In the genomic region with DNA sequence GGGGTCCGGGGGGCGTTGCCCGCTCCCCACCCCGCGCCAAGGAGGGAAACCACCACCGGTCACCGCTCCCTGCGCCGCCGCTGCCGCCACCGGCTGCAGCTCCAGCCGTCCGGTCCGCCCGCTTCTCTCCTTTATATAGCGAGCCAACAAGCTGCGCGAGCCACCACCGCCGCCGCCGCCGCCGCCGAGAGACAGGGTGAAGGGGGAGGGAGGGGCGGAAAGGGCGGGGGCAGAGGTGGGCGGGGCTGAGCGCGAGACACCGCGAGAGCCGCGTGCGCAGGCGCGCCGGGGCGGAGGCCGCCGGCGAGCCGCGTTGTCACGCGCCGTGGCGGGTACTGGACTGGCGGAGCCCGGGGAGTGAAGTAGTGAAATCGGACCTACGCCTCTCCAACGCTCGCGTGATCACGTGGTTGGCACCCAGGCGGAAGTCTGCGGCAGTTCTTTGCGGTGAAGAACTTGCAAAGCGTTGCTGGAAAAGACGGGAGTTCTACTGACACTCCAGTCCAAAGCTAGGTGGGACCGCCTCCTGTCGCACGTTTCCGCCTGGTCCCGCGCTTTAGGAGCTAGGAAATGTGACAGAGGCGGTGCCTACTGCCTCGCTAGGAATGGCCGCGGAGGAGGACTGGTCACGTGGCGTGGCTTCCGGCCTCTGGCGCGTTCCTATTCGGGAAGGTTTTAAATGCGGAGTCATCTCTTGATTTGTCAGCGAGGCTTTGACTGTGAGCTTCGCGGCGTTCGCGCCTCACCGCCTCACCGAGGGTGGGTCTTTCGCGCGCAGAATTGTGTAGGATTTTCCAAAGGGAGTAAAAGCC, we compare ENCODE assay signal across 1 cellular context.
TF ChIP-seq lines count a peak whose summit lies in the region.

GTF2A1 (minus strand) TSS at position 193 of the 812 bp plus-strand sequence. CDS start 441 bp downstream, outside the sequence.

TF ChIP-seq in WTC11, 78 proteins besides CTCF, POLR2A, EP300 and RAD21 (continued from another document and continues in another):
- TF ChIP-seq ARID4B (CRISPR knock-in tag; IDR thresholded peaks at IDR 0.05; ENCODE audit: borderline replicate concordance) (no peak; the same call in 1 of the 2 replicates), ETV6 (CRISPR knock-in tag; IDR thresholded peaks at IDR 0.05) (peak; percentile 69; the same call in 1 of the 2 replicates), SOX15 (CRISPR knock-in tag; IDR thresholded peaks at IDR 0.05) (0 out of 2 replicates have a peak, but pooled peaks have one; percentile 77), GTF2I (CRISPR knock-in tag; conservative IDR thresholded peaks at IDR 0.05) (no peak), ZNF416 (CRISPR knock-in tag; IDR thresholded peaks at IDR 0.05) (peak; percentile 95), ELF4 (CRISPR knock-in tag; IDR thresholded peaks at IDR 0.05; ENCODE audit: low read depth) (no peak), ZNF138 (CRISPR knock-in tag; conservative IDR thresholded peaks at IDR 0.05) (peak; percentile 82; the same call in 1 of the 2 replicates), NFATC4 (CRISPR knock-in tag; IDR thresholded peaks at IDR 0.05) (peak; percentile 90), RORB (CRISPR knock-in tag; IDR thresholded peaks at IDR 0.05) (peak; percentile 90; the same call in 1 of the 2 replicates), ZNF281 (CRISPR knock-in tag; IDR thresholded peaks at IDR 0.05) (peak; percentile 51; the same call in 1 of the 2 replicates), PRRX2 (CRISPR knock-in tag; IDR thresholded peaks at IDR 0.05) (peak; percentile 32; the same call in 1 of the 2 replicates), ZNF423 (CRISPR knock-in tag; IDR thresholded peaks at IDR 0.05) (no peak), KAT7 (CRISPR knock-in tag; IDR thresholded peaks at IDR 0.05; ENCODE audit: borderline replicate concordance) (no peak), ZNF396 (CRISPR knock-in tag; IDR thresholded peaks at IDR 0.05; ENCODE audit: borderline replicate concordance) (no peak), NR1H2 (CRISPR knock-in tag; IDR thresholded peaks at IDR 0.05) (no peak), IRF2 (CRISPR knock-in tag; IDR thresholded peaks at IDR 0.05; ENCODE audit: borderline replicate concordance, low read depth) (no peak), ATF1 (CRISPR knock-in tag; IDR thresholded peaks at IDR 0.05) (peak; percentile 31; the same call in 1 of the 2 replicates), ZNF121 (CRISPR knock-in tag; IDR thresholded peaks at IDR 0.05) (no peak), GRHL2 (CRISPR knock-in tag; IDR thresholded peaks at IDR 0.05; ENCODE audit: insufficient replicate concordance, severe bottlenecking) (no peak), ZBTB21 (CRISPR knock-in tag; IDR thresholded peaks at IDR 0.05; ENCODE audit: borderline replicate concordance) (no peak; the same call in 1 of the 2 replicates), ATF3 (CRISPR knock-in tag; conservative IDR thresholded peaks at IDR 0.05) (no peak), EMX1 (CRISPR knock-in tag; IDR thresholded peaks at IDR 0.05) (peak; percentile 83), USF1 (CRISPR knock-in tag; IDR thresholded peaks at IDR 0.05) (peak; percentile 99), ZNF219 (CRISPR knock-in tag; IDR thresholded peaks at IDR 0.05; ENCODE audit: borderline replicate concordance) (no peak), CREB1 (CRISPR knock-in tag; IDR thresholded peaks at IDR 0.05) (no peak), ERG (CRISPR knock-in tag; IDR thresholded peaks at IDR 0.05) (peak; percentile 84)
- TF ChIP-seq, protein P1, sequence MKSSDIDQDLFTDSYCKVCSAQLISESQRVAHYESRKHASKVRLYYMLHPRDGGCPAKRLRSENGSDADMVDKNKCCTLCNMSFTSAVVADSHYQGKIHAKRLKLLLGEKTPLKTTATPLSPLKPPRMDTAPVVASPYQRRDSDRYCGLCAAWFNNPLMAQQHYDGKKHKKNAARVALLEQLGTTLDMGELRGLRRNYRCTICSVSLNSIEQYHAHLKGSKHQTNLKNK (CRISPR knock-in tag; IDR thresholded peaks at IDR 0.05) = peak; percentile 92
- TF ChIP-seq, protein P2, sequence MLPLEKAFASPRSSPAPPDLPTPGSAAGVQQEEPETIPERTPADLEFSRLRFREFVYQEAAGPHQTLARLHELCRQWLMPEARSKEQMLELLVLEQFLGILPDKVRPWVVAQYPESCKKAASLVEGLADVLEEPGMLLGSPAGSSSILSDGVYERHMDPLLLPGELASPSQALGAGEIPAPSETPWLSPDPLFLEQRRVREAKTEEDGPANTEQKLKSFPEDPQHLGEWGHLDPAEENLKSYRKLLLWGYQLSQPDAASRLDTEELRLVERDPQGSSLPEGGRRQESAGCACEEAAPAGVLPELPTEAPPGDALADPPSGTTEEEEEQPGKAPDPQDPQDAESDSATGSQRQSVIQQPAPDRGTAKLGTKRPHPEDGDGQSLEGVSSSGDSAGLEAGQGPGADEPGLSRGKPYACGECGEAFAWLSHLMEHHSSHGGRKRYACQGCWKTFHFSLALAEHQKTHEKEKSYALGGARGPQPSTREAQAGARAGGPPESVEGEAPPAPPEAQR (CRISPR knock-in tag; IDR thresholded peaks at IDR 0.05) = no peak
- TF ChIP-seq, protein P3, sequence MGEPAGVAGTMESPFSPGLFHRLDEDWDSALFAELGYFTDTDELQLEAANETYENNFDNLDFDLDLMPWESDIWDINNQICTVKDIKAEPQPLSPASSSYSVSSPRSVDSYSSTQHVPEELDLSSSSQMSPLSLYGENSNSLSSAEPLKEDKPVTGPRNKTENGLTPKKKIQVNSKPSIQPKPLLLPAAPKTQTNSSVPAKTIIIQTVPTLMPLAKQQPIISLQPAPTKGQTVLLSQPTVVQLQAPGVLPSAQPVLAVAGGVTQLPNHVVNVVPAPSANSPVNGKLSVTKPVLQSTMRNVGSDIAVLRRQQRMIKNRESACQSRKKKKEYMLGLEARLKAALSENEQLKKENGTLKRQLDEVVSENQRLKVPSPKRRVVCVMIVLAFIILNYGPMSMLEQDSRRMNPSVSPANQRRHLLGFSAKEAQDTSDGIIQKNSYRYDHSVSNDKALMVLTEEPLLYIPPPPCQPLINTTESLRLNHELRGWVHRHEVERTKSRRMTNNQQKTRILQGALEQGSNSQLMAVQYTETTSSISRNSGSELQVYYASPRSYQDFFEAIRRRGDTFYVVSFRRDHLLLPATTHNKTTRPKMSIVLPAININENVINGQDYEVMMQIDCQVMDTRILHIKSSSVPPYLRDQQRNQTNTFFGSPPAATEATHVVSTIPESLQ (CRISPR knock-in tag; IDR thresholded peaks at IDR 0.05) = no peak
- TF ChIP-seq, protein P4, sequence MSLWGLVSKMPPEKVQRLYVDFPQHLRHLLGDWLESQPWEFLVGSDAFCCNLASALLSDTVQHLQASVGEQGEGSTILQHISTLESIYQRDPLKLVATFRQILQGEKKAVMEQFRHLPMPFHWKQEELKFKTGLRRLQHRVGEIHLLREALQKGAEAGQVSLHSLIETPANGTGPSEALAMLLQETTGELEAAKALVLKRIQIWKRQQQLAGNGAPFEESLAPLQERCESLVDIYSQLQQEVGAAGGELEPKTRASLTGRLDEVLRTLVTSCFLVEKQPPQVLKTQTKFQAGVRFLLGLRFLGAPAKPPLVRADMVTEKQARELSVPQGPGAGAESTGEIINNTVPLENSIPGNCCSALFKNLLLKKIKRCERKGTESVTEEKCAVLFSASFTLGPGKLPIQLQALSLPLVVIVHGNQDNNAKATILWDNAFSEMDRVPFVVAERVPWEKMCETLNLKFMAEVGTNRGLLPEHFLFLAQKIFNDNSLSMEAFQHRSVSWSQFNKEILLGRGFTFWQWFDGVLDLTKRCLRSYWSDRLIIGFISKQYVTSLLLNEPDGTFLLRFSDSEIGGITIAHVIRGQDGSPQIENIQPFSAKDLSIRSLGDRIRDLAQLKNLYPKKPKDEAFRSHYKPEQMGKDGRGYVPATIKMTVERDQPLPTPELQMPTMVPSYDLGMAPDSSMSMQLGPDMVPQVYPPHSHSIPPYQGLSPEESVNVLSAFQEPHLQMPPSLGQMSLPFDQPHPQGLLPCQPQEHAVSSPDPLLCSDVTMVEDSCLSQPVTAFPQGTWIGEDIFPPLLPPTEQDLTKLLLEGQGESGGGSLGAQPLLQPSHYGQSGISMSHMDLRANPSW (CRISPR knock-in tag; conservative IDR thresholded peaks at IDR 0.05; ENCODE audit: low read depth) = no peak
- TF ChIP-seq, protein P5, sequence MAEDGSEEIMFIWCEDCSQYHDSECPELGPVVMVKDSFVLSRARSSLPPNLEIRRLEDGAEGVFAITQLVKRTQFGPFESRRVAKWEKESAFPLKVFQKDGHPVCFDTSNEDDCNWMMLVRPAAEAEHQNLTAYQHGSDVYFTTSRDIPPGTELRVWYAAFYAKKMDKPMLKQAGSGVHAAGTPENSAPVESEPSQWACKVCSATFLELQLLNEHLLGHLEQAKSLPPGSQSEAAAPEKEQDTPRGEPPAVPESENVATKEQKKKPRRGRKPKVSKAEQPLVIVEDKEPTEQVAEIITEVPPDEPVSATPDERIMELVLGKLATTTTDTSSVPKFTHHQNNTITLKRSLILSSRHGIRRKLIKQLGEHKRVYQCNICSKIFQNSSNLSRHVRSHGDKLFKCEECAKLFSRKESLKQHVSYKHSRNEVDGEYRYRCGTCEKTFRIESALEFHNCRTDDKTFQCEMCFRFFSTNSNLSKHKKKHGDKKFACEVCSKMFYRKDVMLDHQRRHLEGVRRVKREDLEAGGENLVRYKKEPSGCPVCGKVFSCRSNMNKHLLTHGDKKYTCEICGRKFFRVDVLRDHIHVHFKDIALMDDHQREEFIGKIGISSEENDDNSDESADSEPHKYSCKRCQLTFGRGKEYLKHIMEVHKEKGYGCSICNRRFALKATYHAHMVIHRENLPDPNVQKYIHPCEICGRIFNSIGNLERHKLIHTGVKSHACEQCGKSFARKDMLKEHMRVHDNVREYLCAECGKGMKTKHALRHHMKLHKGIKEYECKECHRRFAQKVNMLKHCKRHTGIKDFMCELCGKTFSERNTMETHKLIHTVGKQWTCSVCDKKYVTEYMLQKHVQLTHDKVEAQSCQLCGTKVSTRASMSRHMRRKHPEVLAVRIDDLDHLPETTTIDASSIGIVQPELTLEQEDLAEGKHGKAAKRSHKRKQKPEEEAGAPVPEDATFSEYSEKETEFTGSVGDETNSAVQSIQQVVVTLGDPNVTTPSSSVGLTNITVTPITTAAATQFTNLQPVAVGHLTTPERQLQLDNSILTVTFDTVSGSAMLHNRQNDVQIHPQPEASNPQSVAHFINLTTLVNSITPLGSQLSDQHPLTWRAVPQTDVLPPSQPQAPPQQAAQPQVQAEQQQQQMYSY (CRISPR knock-in tag; IDR thresholded peaks at IDR 0.05) = 0 out of 2 replicates have a peak, but pooled peaks have one; percentile 9
